Comparison of ENCODE assay signal across 8 cellular contexts in genomic region chr16:72877374-72878028, GRCh38.
DNase-seq lines count a peak whose midpoint lies in the region; ATAC-seq and TF ChIP-seq lines count a peak whose summit lies in the region.

No MANE protein-coding gene starts in this region.

- ATAC-seq in heart left ventricle (peak; percentile 36 to 79 (median 64)), Right ventricle myocardium inferior (no peak), HG02852 (IDR thresholded peaks at IDR 0.05; ENCODE audit: unreplicated experiment) (no peak)

- H3K27me3 ChIP-seq in heart left ventricle (no peaks in the 10 kb centered on the region), ascending aorta (no peaks in the 10 kb centered on the region), uterus (no peaks in the 10 kb centered on the region)

- H3K4me3 ChIP-seq in heart left ventricle (no peak overlapping the region), ascending aorta (no peak overlapping the region), uterus (no peak overlapping the region)

- H3K9me3 ChIP-seq in heart left ventricle: no peaks in the 10 kb centered on the region
- H3K9me3 ChIP-seq in ascending aorta: no peaks in the 10 kb centered on the region
- no peaks in the 10 kb centered on the region for H3K9me3 ChIP-seq in uterus

- intact Hi-C loops in heart left ventricle (cut with DNase I) (loop anchor here in 2 of 10 donors (2.0 to 5.0 kb wide), 2 partner anchors 35 to 61 kb away; no protein-coding TSS in a partner anchor), Right ventricle myocardium inferior (cut with DNase I) (no loop called here), ascending aorta (cut with DNase I) (loop anchor here (2.0 kb wide), 1 partner anchor 29 kb away; no protein-coding TSS in a partner anchor), uterus (cut with DNase I; ENCODE audit: low total_unique reads) (no loop called here)

- H3K36me3 ChIP-seq in heart left ventricle: no peaks in the 10 kb centered on the region
- H3K36me3 ChIP-seq in ascending aorta: no peaks in the 10 kb centered on the region
- H3K36me3 ChIP-seq in uterus: no peaks in the 10 kb centered on the region

- peak overlapping the region in 10 of 12 donors; percentile 11 to 73 (median 54) for H3K27ac ChIP-seq in heart left ventricle
- peak overlapping the region; percentile 5 to 71 for H3K27ac ChIP-seq in ascending aorta
- peak overlapping the region; percentile 35 to 41 for H3K27ac ChIP-seq in uterus

- TF ChIP-seq POLR2A in heart left ventricle (IDR thresholded peaks at IDR 0.05) (no peak), uterus (IDR thresholded peaks at IDR 0.05) (no peak)

- TF ChIP-seq CTCF in heart left ventricle (IDR thresholded peaks at IDR 0.05) (no peak), ascending aorta (IDR thresholded peaks at IDR 0.05) (no peak), uterus (IDR thresholded peaks at IDR 0.05) (no peak)

- H3K4me1 ChIP-seq in heart left ventricle (peaks cover 0 to 72% (median 36%) of the 10 kb centered on the region in 12 donors), ascending aorta (peaks cover 0 to 35% of the 10 kb centered on the region in 2 donors), uterus (peaks cover 0 to 7% of the 10 kb centered on the region in 2 donors)

- DNase-seq in heart left ventricle (no peak), Right ventricle myocardium inferior (ENCODE audit: missing footprints) (no peak), ascending aorta (ENCODE audit: low spot score in 2 of 2) (no peak), islet precursor cell (peak; percentile 95), uterus (no peak), NCI-H1048 (lab: John Stamatoyannopoulos, UW) (no peak), NCI-H146 treated with DMSO at 0.1 percent for 48 hours (lab: John Stamatoyannopoulos, UW; ENCODE audit: unreplicated experiment) (no peak)

- WGBS in heart left ventricle, 4 donors: 59 to 72% (median 65%) methylated on average over 12 of the region's 12 CpGs

Comparison
In these comparisons a context has a peak if more than half of its experiments do, and no peak if none do; other contexts are left out.
1. ATAC-seq: peak in heart left ventricle (4 of 4); none in Right ventricle myocardium inferior (single experiment) and HG02852 (single experiment).
2. Peak in every context shown above with its lines, with median percentiles within 50 percentile points of each other: H3K27ac ChIP-seq.